ENCODE assay signal across 8 cellular contexts in the genomic region with DNA sequence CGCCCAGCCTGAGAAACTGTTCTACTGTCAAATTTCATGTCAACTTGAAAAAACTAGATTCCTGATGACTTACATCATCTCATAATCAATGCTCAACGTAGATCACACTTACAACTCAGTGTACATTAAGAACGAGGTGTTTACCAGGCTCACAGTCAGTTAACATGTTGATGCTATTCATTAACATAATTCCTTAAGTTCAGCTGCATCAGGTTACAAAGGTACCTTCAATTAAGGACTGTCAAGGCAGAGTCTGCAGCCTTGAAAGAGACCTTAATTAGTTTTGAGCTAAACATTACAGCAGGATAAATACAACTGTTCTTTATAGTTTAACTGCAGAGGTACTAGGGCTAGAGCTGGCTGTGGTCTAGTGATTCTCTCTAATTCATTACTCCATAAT.
DNase-seq lines count a peak whose midpoint lies in the region; ATAC-seq and TF ChIP-seq lines count a peak whose summit lies in the region.

No MANE protein-coding gene starts in this region.

- H2AFZ ChIP-seq in Loucy (ENCODE audit: low read length): no peak overlapping the region

- H3K27me3 ChIP-seq in BLaER1 (no peaks in the 10 kb centered on the region), Loucy (ENCODE audit: insufficient read depth, low read length, poor library complexity, severe bottlenecking) (no peaks in the 10 kb centered on the region)

- TF ChIP-seq CTCF in Loucy (conservative IDR thresholded peaks at IDR 0.05; ENCODE audit: low read length) (no peak), choroid plexus epithelial cell (conservative IDR thresholded peaks at IDR 0.05; ENCODE audit: low read depth, low read length) (no peak), nephron (IDR thresholded peaks at IDR 0.05; ENCODE audit: unreplicated experiment in 3 of 3) (no peak)

- H3K4me3 ChIP-seq in BLaER1: peak overlapping the region; percentile 97
- H3K4me3 ChIP-seq in Loucy (ENCODE audit: low read length, poor library complexity, severe bottlenecking): peak overlapping the region; percentile 96
- peak overlapping the region; percentile 94 for H3K4me3 ChIP-seq in choroid plexus epithelial cell (ENCODE audit: low read depth, low read length)

- no peaks in the 10 kb centered on the region for H3F3A ChIP-seq in Loucy (ENCODE audit: low read depth)

- peaks cover 41% of the 10 kb centered on the region for H3K36me3 Mint-ChIP-seq in nephron (ENCODE audit: low read depth)

- DNase-seq in choroid plexus epithelial cell (ENCODE audit: low read depth): no peak
- no peak for DNase-seq in cerebellar nuclear complex (lab: John Stamatoyannopoulos, UW)
- DNase-seq in T-helper 9 cell: no peak
- DNase-seq in DMS153 treated with DMSO at 0.1 percent for 48 hours (lab: John Stamatoyannopoulos, UW; ENCODE audit: unreplicated experiment): no peak

- H3K27ac ChIP-seq in BLaER1: peak overlapping the region; percentile 63

- peaks cover 81% of the 10 kb centered on the region for H3K79me2 ChIP-seq in Loucy (ENCODE audit: insufficient read depth, low read length)

- peaks cover 41% of the 10 kb centered on the region for H3K36me3 ChIP-seq in BLaER1
- peaks cover 37% of the 10 kb centered on the region for H3K36me3 ChIP-seq in Loucy (ENCODE audit: insufficient read depth, low read length)

- peaks cover 61% of the 10 kb centered on the region for H4K20me1 ChIP-seq in BLaER1
- H4K20me1 ChIP-seq in Loucy (ENCODE audit: insufficient read depth, low read length, poor library complexity, severe bottlenecking): peaks cover 54% of the 10 kb centered on the region

- H3K4me1 Mint-ChIP-seq in nephron: peaks cover 46% of the 10 kb centered on the region

- peak overlapping the region; percentile 90 to 95 (median 94) for H3K4me3 Mint-ChIP-seq in nephron

- peak overlapping the region; percentile 96 for H3K9ac ChIP-seq in BLaER1
- H3K9ac ChIP-seq in Loucy (ENCODE audit: low read depth, low read length, poor library complexity, severe bottlenecking): peak overlapping the region; percentile 95

- peak overlapping the region; percentile 86 for H3K4me2 ChIP-seq in BLaER1
- H3K4me2 ChIP-seq in Loucy (ENCODE audit: low read depth, low read length, poor library complexity, severe bottlenecking): peak overlapping the region; percentile 85

- H3K9me3 ChIP-seq in BLaER1 (no peaks in the 10 kb centered on the region), Loucy (ENCODE audit: insufficient read depth, low read depth, low read length) (no peaks in the 10 kb centered on the region)

- ATAC-seq in GM18861 (IDR thresholded peaks at IDR 0.05; ENCODE audit: unreplicated experiment): no peak

- H3K27me3 Mint-ChIP-seq in nephron (ENCODE audit: low read depth): no peaks in the 10 kb centered on the region

- H3K9me3 Mint-ChIP-seq in nephron: no peaks in the 10 kb centered on the region

- no peaks in the 10 kb centered on the region for H3K9me2 ChIP-seq in Loucy (replicated peaks; ENCODE audit: low read depth, low read length)

- H3K4me1 ChIP-seq in BLaER1 (peaks cover 51% of the 10 kb centered on the region), Loucy (ENCODE audit: insufficient read depth, low read length, poor library complexity, severe bottlenecking) (peaks cover 60% of the 10 kb centered on the region)

- peak overlapping the region; percentile 93 to 99 (median 98) for H3K27ac Mint-ChIP-seq in nephron
